In the genomic region with DNA sequence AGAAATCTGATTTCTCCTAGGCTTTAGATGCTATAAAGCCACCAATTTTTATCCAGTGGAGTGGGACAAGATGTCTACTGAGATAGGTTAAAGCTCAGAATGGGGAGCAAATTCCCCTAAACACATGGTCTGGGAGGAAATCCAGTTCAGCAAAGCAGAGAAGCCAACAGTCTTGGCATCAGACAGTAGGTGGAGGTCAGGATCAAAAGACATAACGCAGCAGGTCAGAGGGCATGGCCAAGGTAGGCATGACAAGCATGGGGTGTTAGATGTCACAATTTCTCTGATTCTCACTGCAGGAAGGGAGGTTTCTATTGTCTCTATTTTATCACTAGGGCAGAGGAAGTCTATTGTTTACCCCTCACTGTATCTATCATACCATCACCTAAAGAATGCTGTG, we compare ENCODE assay signal across 22 cellular contexts.
"Had no signal": no experiment of that assay in that cellular context is flagged by ENCODE, and none has a peak within 500 bp of the region (broad histone marks: within the 10 kb centered on the region; RNA-seq: fewer than 3 reads in every experiment).

No MANE protein-coding gene starts in this region.

- H3K36me3 ChIP-seq: cardiac muscle cell had no signal

- H3K27ac ChIP-seq: cardiac muscle cell, KMS-11 had no signal

- H3K9ac ChIP-seq: KMS-11 had no signal

- H3K4me3 ChIP-seq: cardiac muscle cell had no signal

- DNase-seq: activated CD4-positive, alpha-beta memory T cell treated with anti-CD3 and anti-CD28 coated beads, Interleukin-2, amount 10 ng/mL, durations not matched to agents 7 days and 5 days; activated CD4-positive, alpha-beta T cell treated with anti-CD3 and anti-CD28 coated beads for 36 hours; activated CD4-positive, alpha-beta T cell treated with anti-CD3 and anti-CD28 coated beads, Interleukin-2, amount 50 U/mL, for 1 hour; activated CD4-positive, CD25-positive, alpha-beta regulatory T cell; activated gamma-delta T cell; activated naive CD4-positive, alpha-beta T cell treated with anti-CD3 and anti-CD28 coated beads for 36 hours; activated T-cell treated with anti-CD3 and anti-CD28 coated beads for 4 hours; activated T-cell treated with anti-CD3 and anti-CD28 coated beads, Interleukin-2, amount 50 U/mL, for 48 hours; amygdala; MM.1S; NCI-H1436; NCI-H187 treated with DMSO at 0.1 percent for 48 hours; NCI-H2081 treated with DMSO at 0.1 percent for 48 hours; NCI-H446; NCI-H524; SIG-M5; T-helper 17 cell; T-helper 9 cell had no signal

- ATAC-seq: activated CD4-positive, alpha-beta T cell treated with anti-CD3 and anti-CD28 coated beads for 36 hours; activated T-helper 17 cell treated with anti-CD3 and anti-CD28 coated beads, Interleukin-2, amount 50 U/mL, for 72 hours; PC-3; T-helper 17 cell had no signal
